In the genomic region with DNA sequence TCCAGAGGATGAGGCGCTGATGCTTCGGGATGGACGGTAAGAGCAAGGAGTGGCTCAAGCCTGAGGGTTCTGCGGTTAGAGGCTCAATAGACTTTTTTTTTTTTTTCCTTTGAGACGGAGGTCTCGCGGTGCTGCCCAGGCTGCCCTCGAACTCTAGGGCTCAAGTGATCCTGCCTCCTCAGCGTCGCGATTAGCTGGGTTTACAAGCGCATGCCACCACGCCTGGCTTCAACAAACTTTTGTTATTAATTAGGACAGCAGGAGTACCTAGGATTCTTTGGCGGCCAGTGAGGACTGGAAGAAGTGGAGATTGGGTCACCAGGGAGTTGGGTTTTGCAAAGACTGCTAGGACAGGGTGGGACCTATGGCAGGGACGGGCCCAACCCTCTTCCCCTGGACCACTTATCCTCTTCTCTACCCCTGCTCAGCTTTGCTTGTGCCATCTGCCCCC, we compare ENCODE assay signal across 8 cellular contexts. TPM values are rescaled to one million over a fixed set of nuclear protein-coding genes. Genes with fewer than 3 reads are reported as not detected.
DNase-seq lines count a peak whose midpoint lies in the region; ATAC-seq and TF ChIP-seq lines count a peak whose summit lies in the region.

No MANE protein-coding gene starts in this region.

- H3K27ac ChIP-seq in breast epithelium (peak overlapping the region; percentile 67 to 86), liver (ENCODE audit: low read depth in 1 of 2, low read length in 2 of 2) (peak overlapping the region in 1 of 2 donors; percentile 74), upper lobe of left lung (peak overlapping the region; percentile 59 to 87 (median 84))

- 7% methylated on average over 15 of the region's 15 CpGs for WGBS in liver
- 5 to 6% methylated on average over 15 of the region's 15 CpGs for WGBS in upper lobe of left lung, 2 donors

- intact Hi-C loops in breast epithelium (cut with DNase I; ENCODE audit: low total_unique reads), result no loop called here
- intact Hi-C loops in head of caudate nucleus (cut with DNase I), result no loop called here

- ATAC-seq in upper lobe of left lung (ENCODE audit: low FRiP score in 2 of 2), result peak in 1 of 2 donors; percentile 24
- ATAC-seq in GM18907 (IDR thresholded peaks at IDR 0.05; ENCODE audit: unreplicated experiment), result no peak

- TF ChIP-seq CTCF in breast epithelium (IDR thresholded peaks at IDR 0.05) (no peak), liver (IDR thresholded peaks at IDR 0.05; ENCODE audit: low read depth, low read length, missing input control) (no peak), upper lobe of left lung (IDR thresholded peaks at IDR 0.05) (no peak)

- H3K9me3 ChIP-seq in breast epithelium, result no peaks in the 10 kb centered on the region
- H3K9me3 ChIP-seq in liver (ENCODE audit: control insufficient read depth in 4 of 4, low read length in 3 of 4), result no peaks in the 10 kb centered on the region
- no peaks in the 10 kb centered on the region for H3K9me3 ChIP-seq in upper lobe of left lung

- TF ChIP-seq POLR2A in breast epithelium (IDR thresholded peaks at IDR 0.05), result no peak
- no peak for TF ChIP-seq POLR2A in upper lobe of left lung (IDR thresholded peaks at IDR 0.05)

- no peak for TF ChIP-seq EP300 in upper lobe of left lung (IDR thresholded peaks at IDR 0.05)

- DNase-seq in DMS53 (lab: John Stamatoyannopoulos, UW), result peak; percentile 63
- no peak for DNase-seq in DMS53 treated with DMSO at 0.1 percent for 48 hours (lab: John Stamatoyannopoulos, UW; ENCODE audit: unreplicated experiment)
- peak; percentile 66 for DNase-seq in NAMALWA (ENCODE audit: low spot score)
- DNase-seq in breast epithelium (ENCODE audit: low spot score in 2 of 2), result no peak
- no peak for DNase-seq in upper lobe of left lung
- DNase-seq in head of caudate nucleus, result no peak

- H3K4me1 ChIP-seq in breast epithelium (peaks cover 4 to 17% of the 10 kb centered on the region in 2 donors), liver (ENCODE audit: control insufficient read depth in 4 of 4, insufficient read depth in 4 of 4, low read length in 3 of 4) (peaks cover 3 to 31% (median 22%) of the 10 kb centered on the region in 4 donors), upper lobe of left lung (peaks cover 18 to 35% (median 24%) of the 10 kb centered on the region in 4 donors)

- peak overlapping the region; percentile 67 to 82 (median 70) for H3K4me3 ChIP-seq in breast epithelium
- peak overlapping the region; percentile 56 to 99 (median 88) for H3K4me3 ChIP-seq in liver (ENCODE audit: low read depth in 1 of 3, low read length in 3 of 3)
- H3K4me3 ChIP-seq in upper lobe of left lung, result peak overlapping the region; percentile 42 to 72 (median 68)

- H3K9ac ChIP-seq in liver (ENCODE audit: low read depth in 1 of 2, low read length in 2 of 2), result peak overlapping the region; percentile 70 to 90

- no peak for TF ChIP-seq RAD21 in liver (IDR thresholded peaks at IDR 0.05)

- H3K27me3 ChIP-seq in breast epithelium, result no peaks in the 10 kb centered on the region
- H3K27me3 ChIP-seq in liver (ENCODE audit: control insufficient read depth in 4 of 4, insufficient read depth in 4 of 4, low read length in 3 of 4), result no peaks in the 10 kb centered on the region
- no peaks in the 10 kb centered on the region for H3K27me3 ChIP-seq in upper lobe of left lung

- H3K36me3 ChIP-seq in breast epithelium, result no peaks in the 10 kb centered on the region
- H3K36me3 ChIP-seq in liver (ENCODE audit: control insufficient read depth in 4 of 4, insufficient read depth in 3 of 4, low read depth in 1 of 4, low read length in 3 of 4), result peaks cover 0 to 22% (median 3%) of the 10 kb centered on the region in 4 donors
- H3K36me3 ChIP-seq in upper lobe of left lung, result peaks cover 2 to 47% (median 30%) of the 10 kb centered on the region in 4 donors

TF ChIP-seq in liver, 16 proteins besides CTCF, POLR2A, EP300 and RAD21:
- TF ChIP-seq, protein P1, sequence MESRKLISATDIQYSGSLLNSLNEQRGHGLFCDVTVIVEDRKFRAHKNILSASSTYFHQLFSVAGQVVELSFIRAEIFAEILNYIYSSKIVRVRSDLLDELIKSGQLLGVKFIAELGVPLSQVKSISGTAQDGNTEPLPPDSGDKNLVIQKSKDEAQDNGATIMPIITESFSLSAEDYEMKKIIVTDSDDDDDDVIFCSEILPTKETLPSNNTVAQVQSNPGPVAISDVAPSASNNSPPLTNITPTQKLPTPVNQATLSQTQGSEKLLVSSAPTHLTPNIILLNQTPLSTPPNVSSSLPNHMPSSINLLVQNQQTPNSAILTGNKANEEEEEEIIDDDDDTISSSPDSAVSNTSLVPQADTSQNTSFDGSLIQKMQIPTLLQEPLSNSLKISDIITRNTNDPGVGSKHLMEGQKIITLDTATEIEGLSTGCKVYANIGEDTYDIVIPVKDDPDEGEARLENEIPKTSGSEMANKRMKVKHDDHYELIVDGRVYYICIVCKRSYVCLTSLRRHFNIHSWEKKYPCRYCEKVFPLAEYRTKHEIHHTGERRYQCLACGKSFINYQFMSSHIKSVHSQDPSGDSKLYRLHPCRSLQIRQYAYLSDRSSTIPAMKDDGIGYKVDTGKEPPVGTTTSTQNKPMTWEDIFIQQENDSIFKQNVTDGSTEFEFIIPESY (IDR thresholded peaks at IDR 0.05), result no peak
TF ChIP-seq in liver: peak in this region for 0.

RNA-seq across cellular contexts. Expression of a gene that starts 0.6 kb away (rescaled TPM):
- total RNA-seq in breast epithelium (10 to 100 TPM; 14.9 to 23.8 (median 23.6) TPM), liver (10 to 100 TPM in 1 of 2 donors, 1 to 10 TPM in 1; 4.8 to 11.3 TPM), upper lobe of left lung (10 to 100 TPM in 5 of 6 donors, 1 to 10 TPM in 1; 8.9 to 50.3 (median 25.9) TPM)
- polyA plus RNA-seq in liver, result 10 to 100 TPM in 1 of 2 donors, 1 to 10 TPM in 1; 9.7 to 14.3 TPM

RNA-seq across cellular contexts. Expression of a gene that starts 0.8 kb away (rescaled TPM):
- total RNA-seq in breast epithelium (10 to 100 TPM; 11.7 to 17.0 (median 14.8) TPM), liver (1 to 10 TPM; 2.8 to 4.4 TPM), upper lobe of left lung (10 to 100 TPM in 1 of 6 donors, 1 to 10 TPM in 5; 2.2 to 16.8 (median 6.2) TPM)
- polyA plus RNA-seq in liver, result 1 to 10 TPM; 3.5 to 5.3 TPM

RNA-seq across cellular contexts. Expression of a gene that starts 9.2 kb away (rescaled TPM):
- under 1 TPM in 1 of 3 donors, not detected in 2; 0.73 TPM for total RNA-seq in breast epithelium
- total RNA-seq in liver, result not detected
- not detected for polyA plus RNA-seq in liver
- under 1 TPM in 2 of 6 donors, not detected in 4; 0.57 to 0.88 TPM for total RNA-seq in upper lobe of left lung

RNA-seq across cellular contexts. Expression of a gene that starts 10.1 kb away (rescaled TPM):
- 1 to 10 TPM; 5.6 to 6.9 (median 5.7) TPM for total RNA-seq in breast epithelium
- 1 to 10 TPM; 4.4 to 8.7 TPM for total RNA-seq in liver
- polyA plus RNA-seq in liver, result 1 to 10 TPM; 2.9 to 3.8 TPM
- total RNA-seq in upper lobe of left lung, result 10 to 100 TPM in 5 of 6 donors, 1 to 10 TPM in 1; 7.4 to 19.1 (median 15.8) TPM

RNA-seq across cellular contexts. Expression of a gene that starts 20.1 kb away (rescaled TPM):
- total RNA-seq in breast epithelium, result 1 to 10 TPM; 2.9 to 6.4 (median 5.2) TPM
- 1 to 10 TPM; 1.4 to 1.5 TPM for total RNA-seq in liver
- polyA plus RNA-seq in liver, result 1 to 10 TPM; 1.4 TPM
- total RNA-seq in upper lobe of left lung, result 10 to 100 TPM in 1 of 6 donors, 1 to 10 TPM in 5; 2.1 to 13.6 (median 5.8) TPM

Comparison
In these comparisons a context has a peak if more than half of its experiments do, and no peak if none do; other contexts are left out.
1. DNase-seq: peak in DMS53 (single experiment) and NAMALWA (single experiment); none in DMS53 treated with DMSO at 0.1 percent for 48 hours (single experiment), breast epithelium (0 of 2), upper lobe of left lung (0 of 2) and head of caudate nucleus (0 of 42).
2. Peak in every context shown above with its lines, with median percentiles within 50 percentile points of each other: H3K4me3 ChIP-seq.